Comparison of ENCODE assay signal across 2 cellular contexts in genomic region chr6:36956111-36956820, GRCh38.
TF ChIP-seq lines count a peak whose summit lies in the region.

No MANE protein-coding gene starts in this region.

TF ChIP-seq in HCT116, 20 proteins besides CTCF, POLR2A, EP300 and RAD21:
- TF ChIP-seq EGR1 (IDR thresholded peaks at IDR 0.05; ENCODE audit: low read depth) (no peak), YY1 (IDR thresholded peaks at IDR 0.05; ENCODE audit: extremely low read depth, insufficient replicate concordance, low read depth, low read length) (no peak), EZH2phosphoT487 (IDR thresholded peaks at IDR 0.05; ENCODE audit: borderline replicate concordance) (no peak), ZNF274 (IDR thresholded peaks at IDR 0.05; ENCODE audit: low read depth, low read length) (no peak), EZH2 (IDR thresholded peaks at IDR 0.05) (no peak), ATF3 (IDR thresholded peaks at IDR 0.05) (no peak), SP1 (IDR thresholded peaks at IDR 0.05; ENCODE audit: low read depth) (no peak), ZFX (IDR thresholded peaks at IDR 0.05) (no peak), SRF (IDR thresholded peaks at IDR 0.05; ENCODE audit: low read depth) (no peak), FOSL1 (IDR thresholded peaks at IDR 0.05; ENCODE audit: low read depth) (no peak), TCF7L2 (IDR thresholded peaks at IDR 0.05; ENCODE audit: borderline replicate concordance, extremely low read depth, insufficient read depth, insufficient read length) (no peak), JUND (IDR thresholded peaks at IDR 0.05) (no peak)

TF ChIP-seq in K562, 482 proteins besides CTCF, POLR2A, EP300 and RAD21 (continues in another document):
- no peak for TF ChIP-seq POLR2G (IDR thresholded peaks at IDR 0.05; ENCODE audit: low read depth, low read length)
- TF ChIP-seq KDM1A (IDR thresholded peaks at IDR 0.05): peak; percentile 44 to 68; a peak in 3 of 4 replicates
- no peak for TF ChIP-seq SIN3A (IDR thresholded peaks at IDR 0.05; ENCODE audit: borderline replicate concordance in 2 of 2, control insufficient read depth in 1 of 2, low read depth in 2 of 2, low read length in 2 of 2)
- TF ChIP-seq HDGF (IDR thresholded peaks at IDR 0.05): no peak
- no peak for TF ChIP-seq MXD1 (CRISPR knock-in tag; IDR thresholded peaks at IDR 0.05; ENCODE audit: borderline replicate concordance, poor library complexity, severe bottlenecking)
- no peak for TF ChIP-seq RB1 (IDR thresholded peaks at IDR 0.05; ENCODE audit: low read depth)
- TF ChIP-seq ZNF717 (CRISPR knock-in tag; IDR thresholded peaks at IDR 0.05): no peak
- TF ChIP-seq DACH1 (IDR thresholded peaks at IDR 0.05; ENCODE audit: partially characterized antibody): no peak
- no peak for TF ChIP-seq GATAD2A (IDR thresholded peaks at IDR 0.05)
- no peak for TF ChIP-seq ZBED1 (IDR thresholded peaks at IDR 0.05)
- TF ChIP-seq NCOA6 (IDR thresholded peaks at IDR 0.05): no peak
- no peak for TF ChIP-seq TAF1 (IDR thresholded peaks at IDR 0.05; ENCODE audit: control insufficient read depth, extremely low read depth, insufficient read depth, low read length, severe bottlenecking)
- no peak for TF ChIP-seq PRPF4 (IDR thresholded peaks at IDR 0.05; ENCODE audit: insufficient read depth, low read depth, low read length, poor library complexity, severe bottlenecking)
- no peak for TF ChIP-seq ARID1B (IDR thresholded peaks at IDR 0.05)
- TF ChIP-seq NCOA2 (IDR thresholded peaks at IDR 0.05; ENCODE audit: partially characterized antibody in 2 of 2): no peak
- 0 out of 4 replicates have a peak, but pooled peaks of 1 of the 2 experiments have one; percentile 36 for TF ChIP-seq KDM4B (IDR thresholded peaks at IDR 0.05; ENCODE audit: borderline replicate concordance in 2 of 2, low read depth in 1 of 2)
- TF ChIP-seq RNF219 (CRISPR knock-in tag; IDR thresholded peaks at IDR 0.05): no peak
- no peak for TF ChIP-seq PPARD (CRISPR knock-in tag; IDR thresholded peaks at IDR 0.05)
- TF ChIP-seq ZBTB43 (CRISPR knock-in tag; IDR thresholded peaks at IDR 0.05): no peak
- peak; percentile 77 for TF ChIP-seq ADNP (tag; IDR thresholded peaks at IDR 0.05)
- no peak for TF ChIP-seq POU5F1 (IDR thresholded peaks at IDR 0.05; ENCODE audit: borderline replicate concordance, low read depth, low read length, partially characterized antibody)
- no peak for TF ChIP-seq ZBTB49 (CRISPR knock-in tag; IDR thresholded peaks at IDR 0.05; ENCODE audit: borderline replicate concordance)
- no peak for TF ChIP-seq TFE3 (CRISPR knock-in tag; IDR thresholded peaks at IDR 0.05)
- no peak for TF ChIP-seq ZNF79 (CRISPR knock-in tag; IDR thresholded peaks at IDR 0.05; ENCODE audit: low read depth)
- TF ChIP-seq RUNX1 (IDR thresholded peaks at IDR 0.05; ENCODE audit: low read depth): no peak
- TF ChIP-seq ATF7 (IDR thresholded peaks at IDR 0.05): no peak
- TF ChIP-seq BRD9 (IDR thresholded peaks at IDR 0.05; ENCODE audit: low read depth, partially characterized antibody): peak; percentile 30
- no peak for TF ChIP-seq ARID3A (IDR thresholded peaks at IDR 0.05; ENCODE audit: borderline replicate concordance, low read depth, low read length)
- TF ChIP-seq MLLT1 (IDR thresholded peaks at IDR 0.05): no peak
- peak; percentile 72 for TF ChIP-seq CHD4 (IDR thresholded peaks at IDR 0.05; ENCODE audit: insufficient read depth, insufficient replicate concordance, low read depth, low read length, poor library complexity, severe bottlenecking)
- TF ChIP-seq ZNF395 (CRISPR knock-in tag; IDR thresholded peaks at IDR 0.05): no peak
- TF ChIP-seq RCOR1 (IDR thresholded peaks at IDR 0.05; ENCODE audit: borderline replicate concordance in 1 of 2, low read depth in 2 of 2, low read length in 2 of 2): 0 out of 4 replicates have a peak, but pooled peaks of 1 of the 2 experiments have one; percentile 11
- peak; percentile 45 for TF ChIP-seq KDM5B (IDR thresholded peaks at IDR 0.05; ENCODE audit: insufficient replicate concordance, low read depth, low read length)
- TF ChIP-seq CXXC5 (CRISPR knock-in tag; IDR thresholded peaks at IDR 0.05): no peak
- no peak for TF ChIP-seq ZNF436 (CRISPR knock-in tag; IDR thresholded peaks at IDR 0.05)
- TF ChIP-seq ATF1 (CRISPR knock-in tag; IDR thresholded peaks at IDR 0.05): no peak
- no peak for TF ChIP-seq ATF1 (tag; IDR thresholded peaks at IDR 0.05)
- no peak for TF ChIP-seq FOSL1 (tag; conservative IDR thresholded peaks at IDR 0.05)
- 0 out of 2 replicates have a peak, but pooled peaks have one; percentile 30 for TF ChIP-seq HDAC2 (IDR thresholded peaks at IDR 0.05)
- no peak for TF ChIP-seq ZNF655 (CRISPR knock-in tag; IDR thresholded peaks at IDR 0.05)
- no peak for TF ChIP-seq AFF4 (CRISPR knock-in tag; IDR thresholded peaks at IDR 0.05)
- no peak for TF ChIP-seq TRIM28 (IDR thresholded peaks at IDR 0.05)
